32 cellular contexts compared by ENCODE assay signal in the genomic region with DNA sequence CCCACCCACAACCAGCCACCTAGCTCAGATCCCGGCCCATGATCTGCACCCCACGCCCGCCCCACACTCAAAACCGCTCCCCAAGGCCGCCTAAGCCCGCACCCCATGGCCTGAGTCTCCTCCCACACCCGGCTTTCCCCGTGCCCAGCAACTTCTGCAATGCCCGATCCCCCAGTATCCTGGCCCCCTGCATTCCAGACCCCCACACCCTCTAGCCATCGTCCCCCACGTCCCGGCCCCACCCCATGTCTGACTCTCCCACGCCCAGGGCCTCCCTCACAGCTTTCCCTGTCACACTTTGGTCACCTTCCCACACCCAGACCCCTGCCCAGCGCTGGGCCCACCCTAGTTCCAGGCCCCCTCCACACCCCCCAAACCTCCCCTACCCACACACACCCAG. TPM values are rescaled to one million over a fixed set of nuclear protein-coding genes. Genes with fewer than 3 reads are reported as not detected.
"Had no signal": no experiment of that assay in that cellular context is flagged by ENCODE, and none has a peak within 500 bp of the region (broad histone marks: within the 10 kb centered on the region; RNA-seq: fewer than 3 reads in every experiment).

No MANE protein-coding gene starts in this region.

- H3K27me3 ChIP-seq: ascending aorta, cardiac muscle cell had no signal

- H3K27ac ChIP-seq: ascending aorta, cardiac muscle cell had no signal

- H3K4me1 ChIP-seq: ascending aorta had no signal

- DNase-seq: activated B cell treated with CpG ODN at 0.5 μM for 24 hours; activated CD4-positive, alpha-beta memory T cell treated with anti-CD3 and anti-CD28 coated beads, Interleukin-2, amount 10 ng/mL, durations not matched to agents 7 days and 5 days; activated CD4-positive, alpha-beta T cell treated with anti-CD3 and anti-CD28 coated beads for 1 hour; activated CD4-positive, alpha-beta T cell treated with anti-CD3 and anti-CD28 coated beads for 48 hours; activated CD8-positive, alpha-beta memory T cell treated with anti-CD3 and anti-CD28 coated beads for 24 hours; activated CD8-positive, alpha-beta memory T cell treated with anti-CD3 and anti-CD28 coated beads, Interleukin-2, amount 10 ng/mL, durations not matched to agents 7 days and 5 days; activated CD8-positive, alpha-beta memory T cell treated with anti-CD3 and anti-CD28 coated beads, Interleukin-2, amount 50 U/mL, for 48 hours; activated effector memory CD4-positive, alpha-beta T cell treated with Interleukin-2 at 50 U/mL for 16 hours; activated naive CD4-positive, alpha-beta T cell treated with anti-CD3 and anti-CD28 coated beads, Interleukin-2, amount 10 ng/mL, durations not matched to agents 7 days and 5 days; activated naive CD8-positive, alpha-beta T cell treated with anti-CD3 and anti-CD28 coated beads, Interleukin-2, amount 50 U/mL, for 24 hours; activated T-cell treated with anti-CD3 and anti-CD28 coated beads, Interleukin-2, amount 50 U/mL, for 48 hours; IMR-90; NCI-H1092 treated with DMSO at 0.1 percent for 48 hours; NCI-H1417; NCI-H146; NCI-H187 treated with DMSO at 0.1 percent for 48 hours; NCI-H2081; NCI-H2171 treated with DMSO at 0.1 percent for 48 hours; NCI-H2227 treated with DMSO at 0.1 percent for 48 hours; NCI-H446 treated with DMSO at 0.1 percent for 48 hours; NCI-H524; NCI-H69; RPMI8226; SIG-M5; T1000 had no signal

- H3K9me3 ChIP-seq: ascending aorta had no signal

- H3K4me3 ChIP-seq: ascending aorta, cardiac muscle cell, K562 had no signal

- FAIRE-seq: K562 had no signal

- H3K36me3 ChIP-seq: ascending aorta, cardiac muscle cell had no signal

- ATAC-seq: activated CD8-positive, alpha-beta memory T cell treated with anti-CD3 and anti-CD28 coated beads, Interleukin-2, amount 10 ng/mL, durations not matched to agents 7 days and 5 days; activated naive CD8-positive, alpha-beta T cell treated with anti-CD3 and anti-CD28 coated beads, Interleukin-2, amount 50 U/mL, for 24 hours; K562; Panc1 had no signal

RNA-seq across cellular contexts. Expression of gene FXYD4, which starts 20.1 kb away (rescaled TPM):
- total RNA-seq: activated B cell treated with CpG ODN at 0.5 μM for 24 hours; activated CD4-positive, alpha-beta memory T cell treated with anti-CD3 and anti-CD28 coated beads, Interleukin-2, amount 10 ng/mL, durations not matched to agents 7 days and 5 days; ascending aorta; cardiac muscle cell; IMR-90; K562; M059J; SK-MEL-5; T-helper 1 cell treated with Interleukin-12 subunit alpha and Interleukin-12 subunit beta and Interleukin-4 antibody, amounts not matched to agents 30 ng/mL and 1 ng/mL, for 36 hours had no signal
- polyA plus RNA-seq: cardiac muscle cell, IMR-90, K562 had no signal
